13 cellular contexts compared by ENCODE assay signal in the genomic region with DNA sequence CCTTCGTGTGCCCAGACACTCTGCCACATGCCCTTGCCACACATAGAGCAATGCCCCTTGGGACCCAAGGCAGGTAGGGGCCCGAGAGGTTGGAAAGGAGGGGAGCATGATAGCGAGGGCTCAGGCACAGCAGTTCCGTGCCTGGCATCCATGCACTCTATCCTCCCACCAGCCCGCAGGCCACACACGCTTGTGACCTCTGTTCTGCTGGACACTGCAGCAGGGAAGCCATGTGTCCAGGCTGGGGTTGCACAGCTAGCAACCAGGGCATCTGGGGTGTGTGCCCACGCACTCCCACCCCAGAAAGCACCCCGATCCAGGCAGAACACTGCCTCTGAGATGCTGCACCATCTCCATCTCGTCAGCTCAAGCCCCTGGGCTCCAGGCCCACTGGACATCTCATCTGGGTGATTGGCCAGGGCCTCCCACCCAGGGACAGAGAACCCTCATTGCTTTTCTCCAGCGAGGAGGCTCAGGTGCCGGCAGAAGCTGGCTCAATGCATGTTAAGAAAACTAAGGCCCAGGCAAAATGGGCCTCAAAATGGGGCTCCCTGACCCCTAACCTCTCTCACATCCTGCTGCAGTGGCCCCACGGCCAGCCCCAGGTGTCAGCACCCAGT.
DNase-seq lines count a peak whose midpoint lies in the region; ATAC-seq and TF ChIP-seq lines count a peak whose summit lies in the region.
"Had no signal": no experiment of that assay in that cellular context is flagged by ENCODE, and none has a peak within 500 bp of the region (broad histone marks: within the 10 kb centered on the region; RNA-seq: fewer than 3 reads in every experiment).

No MANE protein-coding gene starts in this region.

- TF ChIP-seq POLR2A in esophagus muscularis mucosa (IDR thresholded peaks at IDR 0.05; ENCODE audit: low read depth) = no peak
- no peak for TF ChIP-seq POLR2A in spleen (IDR thresholded peaks at IDR 0.05)

- peak; percentile 12 for DNase-seq in activated CD8-positive, alpha-beta T cell treated with anti-CD3 and anti-CD28 coated beads, Interleukin-2, amount 10 ng/mL, durations not matched to agents 7 days and 5 days
- DNase-seq in activated CD8-positive, alpha-beta T cell treated with anti-CD3 and anti-CD28 coated beads for 36 hours = no peak
- DNase-seq in GM13976 (ENCODE audit: low spot score) = peak; percentile 13
- peak; percentile 62 for DNase-seq in esophagus muscularis mucosa (ENCODE audit: extremely low spot score)
- DNase-seq in spleen = peak; percentile 67
- DNase-seq in NCI-H1092 (lab: John Stamatoyannopoulos, UW) = no peak
- DNase-seq in dorsolateral prefrontal cortex = no peak
- DNase-seq in NCI-H2029 treated with DMSO at 0.1 percent for 48 hours (lab: John Stamatoyannopoulos, UW) = no peak
- DNase-seq: 8988T; CD4-positive, CD25-positive, alpha-beta regulatory T cell; DMS53 had no signal

- no peak for ATAC-seq in activated CD8-positive, alpha-beta T cell treated with anti-CD3 and anti-CD28 coated beads, Interleukin-2, amount 10 ng/mL, durations not matched to agents 7 days and 5 days
- no peak for ATAC-seq in activated CD8-positive, alpha-beta T cell treated with anti-CD3 and anti-CD28 coated beads for 36 hours
- ATAC-seq: HCT116 had no signal

- H3K36me3 Mint-ChIP-seq in activated CD8-positive, alpha-beta T cell treated with anti-CD3 and anti-CD28 coated beads, Interleukin-2, amount 10 ng/mL, durations not matched to agents 7 days and 5 days (ENCODE audit: low read depth) = no peaks in the 10 kb centered on the region
- H3K36me3 Mint-ChIP-seq in activated CD8-positive, alpha-beta T cell treated with anti-CD3 and anti-CD28 coated beads for 36 hours (ENCODE audit: low read depth) = no peaks in the 10 kb centered on the region
- H3K36me3 Mint-ChIP-seq: CD4-positive, CD25-positive, alpha-beta regulatory T cell had no signal

- no peak overlapping the region for H3K4me3 Mint-ChIP-seq in activated CD8-positive, alpha-beta T cell treated with anti-CD3 and anti-CD28 coated beads, Interleukin-2, amount 10 ng/mL, durations not matched to agents 7 days and 5 days
- H3K4me3 Mint-ChIP-seq in activated CD8-positive, alpha-beta T cell treated with anti-CD3 and anti-CD28 coated beads for 36 hours = no peak overlapping the region
- H3K4me3 Mint-ChIP-seq: CD4-positive, CD25-positive, alpha-beta regulatory T cell had no signal

- peaks cover 31% of the 10 kb centered on the region for H3K4me1 Mint-ChIP-seq in activated CD8-positive, alpha-beta T cell treated with anti-CD3 and anti-CD28 coated beads, Interleukin-2, amount 10 ng/mL, durations not matched to agents 7 days and 5 days (ENCODE audit: low read depth)
- peaks cover 13% of the 10 kb centered on the region for H3K4me1 Mint-ChIP-seq in activated CD8-positive, alpha-beta T cell treated with anti-CD3 and anti-CD28 coated beads for 36 hours (ENCODE audit: low read depth)

- 87% methylated on average over 10 of the region's 12 CpGs for WGBS in esophagus muscularis mucosa
- 74 to 89% (median 85%) methylated on average over 5 to 12 of the region's 12 CpGs for WGBS in spleen, 5 donors

- H3K27me3 ChIP-seq in esophagus muscularis mucosa (peaks cover 0 to 7% (median 0%) of the 10 kb centered on the region in 4 donors), spleen (replicated peaks in 1 of 7) (peaks cover 0 to 22% (median 0%) of the 10 kb centered on the region in 7 donors), dorsolateral prefrontal cortex (no peaks in the 10 kb centered on the region)

- peaks cover 36% of the 10 kb centered on the region for H3K27me3 Mint-ChIP-seq in activated CD8-positive, alpha-beta T cell treated with anti-CD3 and anti-CD28 coated beads, Interleukin-2, amount 10 ng/mL, durations not matched to agents 7 days and 5 days (ENCODE audit: low read depth)
- H3K27me3 Mint-ChIP-seq in activated CD8-positive, alpha-beta T cell treated with anti-CD3 and anti-CD28 coated beads for 36 hours = peaks cover 13% of the 10 kb centered on the region
- H3K27me3 Mint-ChIP-seq: CD4-positive, CD25-positive, alpha-beta regulatory T cell had no signal

- H3K4me3 ChIP-seq in esophagus muscularis mucosa = no peak overlapping the region
- H3K4me3 ChIP-seq in spleen = no peak overlapping the region
- H3K4me3 ChIP-seq in dorsolateral prefrontal cortex = no peak overlapping the region
- H3K4me3 ChIP-seq: BLaER1 treated with 17β-estradiol and CSF1 and Interleukin-3, amounts not matched to agents 10 nM and 100 nM had no signal

- H3K4me1 ChIP-seq in esophagus muscularis mucosa (peaks cover 2 to 22% (median 20%) of the 10 kb centered on the region in 4 donors), spleen (peaks cover 0 to 56% (median 35%) of the 10 kb centered on the region in 6 donors)

- in situ Hi-C loops in GM13976 (cut with MboI; ENCODE audit: low sequenced_read_pairs, unreplicated experiment) = no loop called here

- H3K27ac ChIP-seq in esophagus muscularis mucosa (replicated peaks in 1 of 4) (no peak overlapping the region), spleen (no peak overlapping the region), dorsolateral prefrontal cortex (no peak overlapping the region)
- H3K27ac ChIP-seq: BLaER1 treated with 17β-estradiol and CSF1 and Interleukin-3, amounts not matched to agents 10 nM and 100 nM had no signal

- H3K36me3 ChIP-seq in esophagus muscularis mucosa (no peaks in the 10 kb centered on the region), spleen (no peaks in the 10 kb centered on the region)
- H3K36me3 ChIP-seq: BLaER1 treated with 17β-estradiol and CSF1 and Interleukin-3, amounts not matched to agents 10 nM and 100 nM had no signal

- no peaks in the 10 kb centered on the region for H3K9me3 Mint-ChIP-seq in activated CD8-positive, alpha-beta T cell treated with anti-CD3 and anti-CD28 coated beads, Interleukin-2, amount 10 ng/mL, durations not matched to agents 7 days and 5 days (ENCODE audit: insufficient read depth)
- no peaks in the 10 kb centered on the region for H3K9me3 Mint-ChIP-seq in activated CD8-positive, alpha-beta T cell treated with anti-CD3 and anti-CD28 coated beads for 36 hours
- H3K9me3 Mint-ChIP-seq: CD4-positive, CD25-positive, alpha-beta regulatory T cell had no signal

- TF ChIP-seq CTCF in activated CD8-positive, alpha-beta T cell treated with anti-CD3 and anti-CD28 coated beads for 36 hours (IDR thresholded peaks at IDR 0.05) = no peak
- TF ChIP-seq CTCF in GM13976 (IDR thresholded peaks at IDR 0.05; ENCODE audit: borderline replicate concordance, control extremely low read depth, extremely low read depth, insufficient read depth, missing control alignments) (no peak), esophagus muscularis mucosa (IDR thresholded peaks at IDR 0.05) (no peak), spleen (IDR thresholded peaks at IDR 0.05 in 8 of 11, conservative IDR thresholded peaks at IDR 0.05 in 3 of 11) (no peak), dorsolateral prefrontal cortex (IDR thresholded peaks at IDR 0.05 in 54 of 56, conservative IDR thresholded peaks at IDR 0.05 in 2 of 56; ENCODE audit: low read depth in 1 of 56, partially characterized antibody in 56 of 56) (no peak)

- H3K9me3 ChIP-seq in esophagus muscularis mucosa = no peaks in the 10 kb centered on the region
- no peaks in the 10 kb centered on the region for H3K9me3 ChIP-seq in spleen
- H3K9me3 ChIP-seq: BLaER1 treated with 17β-estradiol and CSF1 and Interleukin-3, amounts not matched to agents 10 nM and 100 nM had no signal

- POLR2A ChIA-PET in activated CD8-positive, alpha-beta T cell treated with anti-CD3 and anti-CD28 coated beads, Interleukin-2, amount 10 ng/mL, durations not matched to agents 7 days and 5 days (lab: Charles Lee) = no interaction called here
- POLR2A ChIA-PET in activated CD8-positive, alpha-beta T cell treated with anti-CD3 and anti-CD28 coated beads for 36 hours (lab: Charles Lee) = no interaction called here

- H3K27ac Mint-ChIP-seq in activated CD8-positive, alpha-beta T cell treated with anti-CD3 and anti-CD28 coated beads, Interleukin-2, amount 10 ng/mL, durations not matched to agents 7 days and 5 days = no peak overlapping the region
- H3K27ac Mint-ChIP-seq in activated CD8-positive, alpha-beta T cell treated with anti-CD3 and anti-CD28 coated beads for 36 hours = no peak overlapping the region
- H3K27ac Mint-ChIP-seq: CD4-positive, CD25-positive, alpha-beta regulatory T cell had no signal

- intact Hi-C loops in activated CD8-positive, alpha-beta T cell treated with anti-CD3 and anti-CD28 coated beads for 36 hours (cut with micrococcal nuclease) = no loop called here
- intact Hi-C loops in esophagus muscularis mucosa (cut with DNase I) = no loop called here
- intact Hi-C loops in spleen (cut with DNase I; ENCODE audit: low total_unique reads) = no loop called here
- intact Hi-C loops in dorsolateral prefrontal cortex (cut with DNase I) = no loop called here

- CTCF ChIA-PET in activated CD8-positive, alpha-beta T cell treated with anti-CD3 and anti-CD28 coated beads, Interleukin-2, amount 10 ng/mL, durations not matched to agents 7 days and 5 days (lab: Charles Lee) = no interaction called here
- CTCF ChIA-PET in activated CD8-positive, alpha-beta T cell treated with anti-CD3 and anti-CD28 coated beads for 36 hours (lab: Charles Lee) = no interaction called here

- TF ChIP-seq EP300 in esophagus muscularis mucosa (IDR thresholded peaks at IDR 0.05) = no peak

Comparison
In these comparisons a context has a peak if more than half of its experiments do, and no peak if none do; other contexts are left out.
1. DNase-seq: peak in activated CD8-positive, alpha-beta T cell treated with anti-CD3 and anti-CD28 coated beads, Interleukin-2, amount 10 ng/mL, durations not matched to agents 7 days and 5 days (single experiment), GM13976 (single experiment), esophagus muscularis mucosa (single experiment) and spleen (single experiment); none in activated CD8-positive, alpha-beta T cell treated with anti-CD3 and anti-CD28 coated beads for 36 hours (single experiment), NCI-H1092 (single experiment), dorsolateral prefrontal cortex (0 of 10) and NCI-H2029 treated with DMSO at 0.1 percent for 48 hours (single experiment).